20 cellular contexts compared by ENCODE assay signal in genomic region chrX:132677233-132677716, GRCh38.
DNase-seq lines count a peak whose midpoint lies in the region; ATAC-seq and TF ChIP-seq lines count a peak whose summit lies in the region.
"Had no signal": no experiment of that assay in that cellular context is flagged by ENCODE, and none has a peak within 500 bp of the region (broad histone marks: within the 10 kb centered on the region; RNA-seq: fewer than 3 reads in every experiment).

No MANE protein-coding gene starts in this region.

- DNase-seq in activated CD4-positive, alpha-beta memory T cell treated with anti-CD3 and anti-CD28 coated beads, Interleukin-2, amount 10 ng/mL, durations not matched to agents 7 days and 5 days, result no peak
- no peak for DNase-seq in natural killer cell treated with Interleukin-12 subunit alpha and Interleukin-12 subunit beta and Interleukin-15 and Interleukin-18, amount 100 ng/mL, for 72 hours (ENCODE audit: low spot score)
- DNase-seq in tibial nerve (ENCODE audit: low spot score in 2 of 2) (no peak), HEK293T (ENCODE audit: extremely low spot score) (no peak)
- DNase-seq: activated B cell treated with CpG ODN at 0.5 μM for 24 hours; activated naive CD8-positive, alpha-beta T cell treated with anti-CD3 and anti-CD28 coated beads for 36 hours; body of pancreas; DMS79 treated with DMSO at 0.1 percent for 48 hours; NCI-H1092 treated with DMSO at 0.1 percent for 48 hours; NCI-H2107; NK-92 treated with Interleukin-12 subunit alpha and Interleukin-12 subunit beta, amount 100 ng/mL, for 24 hours; stimulated activated CD4-positive, alpha-beta T cell treated with anti-CD3 and anti-CD28 coated beads, Interleukin-2, amount 100 ng/mL, for 24 hours; stimulated activated naive CD4-positive, alpha-beta T cell treated with Interleukin-2 at 50 U/mL for 16 hours; trophoblast cell had no signal

- no peak overlapping the region for H3K27ac ChIP-seq in tibial nerve
- H3K27ac ChIP-seq: body of pancreas, SK-N-MC had no signal

- H3K36me3 ChIP-seq in tibial nerve, result no peaks in the 10 kb centered on the region

- H3K27ac Mint-ChIP-seq in activated CD4-positive, alpha-beta memory T cell treated with anti-CD3 and anti-CD28 coated beads, Interleukin-2, amount 10 ng/mL, durations not matched to agents 7 days and 5 days, result peak overlapping the region; percentile 27
- peak overlapping the region; percentile 92 to 96 for H3K27ac Mint-ChIP-seq in natural killer cell treated with Interleukin-12 subunit alpha and Interleukin-12 subunit beta and Interleukin-15 and Interleukin-18, amount 100 ng/mL, for 72 hours
- H3K27ac Mint-ChIP-seq: activated B cell treated with CpG ODN at 0.5 μM for 24 hours; activated naive CD8-positive, alpha-beta T cell treated with anti-CD3 and anti-CD28 coated beads for 36 hours; GM23338; mesothelial cell of epicardium had no signal

- no peaks in the 10 kb centered on the region for H3K9me3 ChIP-seq in tibial nerve
- H3K9me3 ChIP-seq: body of pancreas had no signal

- H3K4me3 ChIP-seq in tibial nerve, result no peak overlapping the region
- H3K4me3 ChIP-seq: body of pancreas, GM23338, SK-N-MC had no signal

- no peaks in the 10 kb centered on the region for H3K27me3 Mint-ChIP-seq in activated CD4-positive, alpha-beta memory T cell treated with anti-CD3 and anti-CD28 coated beads, Interleukin-2, amount 10 ng/mL, durations not matched to agents 7 days and 5 days
- peaks cover 0 to 13% of the 10 kb centered on the region in 2 donors for H3K27me3 Mint-ChIP-seq in natural killer cell treated with Interleukin-12 subunit alpha and Interleukin-12 subunit beta and Interleukin-15 and Interleukin-18, amount 100 ng/mL, for 72 hours
- H3K27me3 Mint-ChIP-seq: activated B cell treated with CpG ODN at 0.5 μM for 24 hours; activated naive CD8-positive, alpha-beta T cell treated with anti-CD3 and anti-CD28 coated beads for 36 hours had no signal

- TF ChIP-seq POLR2A in tibial nerve (IDR thresholded peaks at IDR 0.05), result no peak

- H3K4me1 ChIP-seq in tibial nerve, result no peaks in the 10 kb centered on the region
- H3K4me1 ChIP-seq: body of pancreas had no signal

- ATAC-seq in GM18870 (IDR thresholded peaks at IDR 0.05; ENCODE audit: unreplicated experiment) (peak; percentile 64), HG02981 (IDR thresholded peaks at IDR 0.05; ENCODE audit: unreplicated experiment) (peak; percentile 50), HG02852 (IDR thresholded peaks at IDR 0.05; ENCODE audit: unreplicated experiment) (no peak)
- ATAC-seq in natural killer cell treated with Interleukin-12 subunit alpha and Interleukin-12 subunit beta and Interleukin-15 and Interleukin-18, amount 100 ng/mL, for 72 hours, result peak; percentile 82 to 83
- ATAC-seq: body of pancreas had no signal

- no peaks in the 10 kb centered on the region for H3K9me3 Mint-ChIP-seq in activated CD4-positive, alpha-beta memory T cell treated with anti-CD3 and anti-CD28 coated beads, Interleukin-2, amount 10 ng/mL, durations not matched to agents 7 days and 5 days
- H3K9me3 Mint-ChIP-seq in natural killer cell treated with Interleukin-12 subunit alpha and Interleukin-12 subunit beta and Interleukin-15 and Interleukin-18, amount 100 ng/mL, for 72 hours, result no peaks in the 10 kb centered on the region

- H3K4me3 Mint-ChIP-seq in activated CD4-positive, alpha-beta memory T cell treated with anti-CD3 and anti-CD28 coated beads, Interleukin-2, amount 10 ng/mL, durations not matched to agents 7 days and 5 days, result peak overlapping the region; percentile 3
- peak overlapping the region; percentile 77 for H3K4me3 Mint-ChIP-seq in natural killer cell treated with Interleukin-12 subunit alpha and Interleukin-12 subunit beta and Interleukin-15 and Interleukin-18, amount 100 ng/mL, for 72 hours
- H3K4me3 Mint-ChIP-seq: activated B cell treated with CpG ODN at 0.5 μM for 24 hours; activated naive CD8-positive, alpha-beta T cell treated with anti-CD3 and anti-CD28 coated beads for 36 hours; GM23338; mesothelial cell of epicardium had no signal

- TF ChIP-seq CTCF in tibial nerve (IDR thresholded peaks at IDR 0.05), result no peak

- POLR2A ChIA-PET in activated CD4-positive, alpha-beta memory T cell treated with anti-CD3 and anti-CD28 coated beads, Interleukin-2, amount 10 ng/mL, durations not matched to agents 7 days and 5 days (lab: Charles Lee), result no interaction called here
- POLR2A ChIA-PET in HEK293T (lab: Yijun Ruan, JAX), result no interaction called here

- CTCF ChIA-PET in activated CD4-positive, alpha-beta memory T cell treated with anti-CD3 and anti-CD28 coated beads, Interleukin-2, amount 10 ng/mL, durations not matched to agents 7 days and 5 days (lab: Charles Lee), result no interaction called here
- CTCF ChIA-PET in HEK293T (lab: Yijun Ruan, JAX), result interaction anchor here (0.7 kb wide), 1 partner anchor 553 kb away, joined by 3 read pairs; no protein-coding TSS in a partner anchor

- 39 to 55% methylated on average over 2 of the region's 2 CpGs for WGBS in tibial nerve, 2 donors

- H3K27me3 ChIP-seq in tibial nerve, result peaks cover 0 to 20% of the 10 kb centered on the region in 2 donors
- H3K27me3 ChIP-seq: body of pancreas had no signal

- peaks cover 11% of the 10 kb centered on the region for H3K4me1 Mint-ChIP-seq in activated CD4-positive, alpha-beta memory T cell treated with anti-CD3 and anti-CD28 coated beads, Interleukin-2, amount 10 ng/mL, durations not matched to agents 7 days and 5 days
- H3K4me1 Mint-ChIP-seq in natural killer cell treated with Interleukin-12 subunit alpha and Interleukin-12 subunit beta and Interleukin-15 and Interleukin-18, amount 100 ng/mL, for 72 hours (ENCODE audit: low read depth in 2 of 2), result peaks cover 30 to 39% of the 10 kb centered on the region in 2 donors
- H3K4me1 Mint-ChIP-seq: activated B cell treated with CpG ODN at 0.5 μM for 24 hours had no signal

- no peaks in the 10 kb centered on the region for H3K36me3 Mint-ChIP-seq in activated CD4-positive, alpha-beta memory T cell treated with anti-CD3 and anti-CD28 coated beads, Interleukin-2, amount 10 ng/mL, durations not matched to agents 7 days and 5 days (ENCODE audit: low read depth)
- peaks cover 18% of the 10 kb centered on the region for H3K36me3 Mint-ChIP-seq in natural killer cell treated with Interleukin-12 subunit alpha and Interleukin-12 subunit beta and Interleukin-15 and Interleukin-18, amount 100 ng/mL, for 72 hours
- H3K36me3 Mint-ChIP-seq: activated naive CD8-positive, alpha-beta T cell treated with anti-CD3 and anti-CD28 coated beads for 36 hours had no signal

- no peak for TF ChIP-seq EP300 in tibial nerve (IDR thresholded peaks at IDR 0.05)

TF ChIP-seq in HEK293T, 16 proteins besides CTCF, POLR2A, EP300 and RAD21:
- TF ChIP-seq NFRKB (IDR thresholded peaks at IDR 0.05), result no peak
- TF ChIP-seq HDGF (IDR thresholded peaks at IDR 0.05; ENCODE audit: borderline replicate concordance), result no peak
- no peak for TF ChIP-seq FOXA1 (IDR thresholded peaks at IDR 0.05)
- no peak for TF ChIP-seq FOXM1 (IDR thresholded peaks at IDR 0.05; ENCODE audit: borderline replicate concordance)
- no peak for TF ChIP-seq SP1 (IDR thresholded peaks at IDR 0.05)
- no peak for TF ChIP-seq L3MBTL2 (conservative IDR thresholded peaks at IDR 0.05)
- TF ChIP-seq BHLHE40 (IDR thresholded peaks at IDR 0.05; ENCODE audit: borderline replicate concordance), result no peak
- no peak for TF ChIP-seq TARDBP (IDR thresholded peaks at IDR 0.05)
- no peak for TF ChIP-seq SUZ12 (IDR thresholded peaks at IDR 0.05)
- no peak for TF ChIP-seq FOXK2 (IDR thresholded peaks at IDR 0.05)
- no peak for TF ChIP-seq LEF1 (IDR thresholded peaks at IDR 0.05; ENCODE audit: borderline replicate concordance)
- no peak for TF ChIP-seq CTBP1 (IDR thresholded peaks at IDR 0.05; ENCODE audit: borderline replicate concordance)
- TF ChIP-seq ZNF384 (IDR thresholded peaks at IDR 0.05), result no peak
- no peak for TF ChIP-seq PKNOX1 (IDR thresholded peaks at IDR 0.05)
- TF ChIP-seq ARNT (IDR thresholded peaks at IDR 0.05), result no peak
- no peak for TF ChIP-seq ELF4 (IDR thresholded peaks at IDR 0.05)
